9 cellular contexts compared by ENCODE assay signal in the genomic region with DNA sequence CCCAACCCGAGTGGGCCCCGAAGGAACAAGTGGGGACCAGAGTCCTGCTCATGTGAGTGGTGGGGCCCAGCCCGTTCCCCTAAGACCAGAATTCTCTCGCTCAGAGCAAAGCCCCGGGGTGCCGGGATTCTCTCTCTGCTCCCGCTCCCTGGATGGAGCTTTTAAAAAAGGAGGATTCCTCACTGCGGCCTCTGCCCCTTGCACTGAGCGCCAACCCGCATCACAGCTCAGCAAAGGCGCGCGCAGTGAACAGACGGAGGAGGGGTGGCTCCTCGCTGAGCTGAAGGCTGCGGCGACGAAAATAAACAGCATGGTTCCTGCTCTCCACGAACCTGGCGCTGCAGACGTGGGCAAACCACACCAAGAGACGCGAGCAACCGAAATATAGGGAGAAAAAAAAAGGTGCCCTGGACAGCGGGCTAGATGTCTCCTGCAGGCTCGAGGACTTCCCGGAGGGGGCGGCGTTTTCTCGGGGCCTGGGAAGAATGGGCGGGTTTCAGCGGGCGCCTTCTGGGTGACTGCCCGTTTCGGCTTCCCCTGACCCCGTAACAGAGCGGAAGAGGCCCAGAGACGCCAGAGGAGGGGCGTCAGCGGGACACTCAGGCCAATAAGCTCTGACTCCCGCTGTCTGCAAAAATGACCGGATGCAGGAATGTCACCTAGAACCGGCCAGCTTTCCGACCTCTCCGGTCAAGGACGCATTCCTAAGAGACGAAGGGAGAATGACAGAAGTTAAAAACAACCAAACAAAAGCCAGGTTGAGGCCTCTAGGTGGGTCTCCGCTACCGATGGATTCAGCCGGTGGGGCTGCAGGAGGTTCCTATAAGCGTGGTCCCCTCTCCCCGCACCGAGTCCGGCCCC. TPM values are rescaled to one million over a fixed set of nuclear protein-coding genes. Genes with fewer than 3 reads are reported as not detected.
A peak's percentile ranks its signal among the peaks of the same experiment; 100 is the strongest.
DNase-seq lines count a peak whose midpoint lies in the region; FAIRE-seq and TF ChIP-seq lines count a peak whose summit lies in the region.
"Had no signal": no experiment of that assay in that cellular context is flagged by ENCODE, and none has a peak within 500 bp of the region (broad histone marks: within the 10 kb centered on the region; RNA-seq: fewer than 3 reads in every experiment).

No MANE protein-coding gene starts in this region.

- intact Hi-C loops in dendritic cell treated with granulocyte-macrophage colony-stimulating factor and Interleukin-4, amounts not matched to agents 40 ng/mL and 50 ng/mL, for 4 days (cut with micrococcal nuclease), result loop anchor here (2.0 kb wide), 1 partner anchor 52 kb away; no protein-coding TSS in a partner anchor
- intact Hi-C loops in spleen (cut with DNase I; ENCODE audit: low total_unique reads), result no loop called here

- peaks cover 80% of the 10 kb centered on the region for H3K4me1 Mint-ChIP-seq in dendritic cell treated with granulocyte-macrophage colony-stimulating factor and Interleukin-4, amounts not matched to agents 40 ng/mL and 50 ng/mL, for 4 days (ENCODE audit: low read depth)

- no peak for TF ChIP-seq POLR2A in spleen (IDR thresholded peaks at IDR 0.05)

- peak overlapping the region; percentile 85 for H3K4me3 Mint-ChIP-seq in dendritic cell treated with granulocyte-macrophage colony-stimulating factor and Interleukin-4, amounts not matched to agents 40 ng/mL and 50 ng/mL, for 4 days

- FAIRE-seq in D721Med (lab: Jason Lieb, UNC), result no peak
- FAIRE-seq: A204.1 had no signal

- TF ChIP-seq CTCF in spleen (IDR thresholded peaks at IDR 0.05 in 8 of 11, conservative IDR thresholded peaks at IDR 0.05 in 3 of 11) (peak in 6 of 11 experiments; percentile 9 to 40 (median 18)), D721Med (IDR thresholded peaks at IDR 0.05; ENCODE audit: insufficient read depth, missing control alignments) (no peak)

- H3K27ac Mint-ChIP-seq in dendritic cell treated with granulocyte-macrophage colony-stimulating factor and Interleukin-4, amounts not matched to agents 40 ng/mL and 50 ng/mL, for 4 days, result peak overlapping the region; percentile 91

- peaks cover 0 to 7% (median 0%) of the 10 kb centered on the region in 7 donors for H3K27me3 ChIP-seq in spleen (replicated peaks in 1 of 7)

- peaks cover 29 to 84% (median 64%) of the 10 kb centered on the region in 6 donors for H3K4me1 ChIP-seq in spleen

- peak overlapping the region; percentile 0 to 86 (median 42) for H3K4me3 ChIP-seq in spleen

- 16 to 31% (median 24%) methylated on average over 49 to 54 of the region's 54 CpGs for WGBS in spleen, 5 donors

- peaks cover 65% of the 10 kb centered on the region for H3K36me3 Mint-ChIP-seq in dendritic cell treated with granulocyte-macrophage colony-stimulating factor and Interleukin-4, amounts not matched to agents 40 ng/mL and 50 ng/mL, for 4 days (ENCODE audit: low read depth)

- H3K36me3 ChIP-seq in spleen, result peaks cover 0 to 19% (median 3%) of the 10 kb centered on the region in 6 donors

- DNase-seq in DMS79 treated with DMSO at 0.1 percent for 48 hours (lab: John Stamatoyannopoulos, UW) (peak; percentile 24), DMS79 (lab: John Stamatoyannopoulos, UW) (no peak), T-helper 9 cell (peak; percentile 16), kidney tubule cell (ENCODE audit: low spot score) (peak; percentile 89), spleen (peak; percentile 91), NCI-H82 treated with DMSO at 0.1 percent for 48 hours (lab: John Stamatoyannopoulos, UW; ENCODE audit: unreplicated experiment) (no peak), D721Med (ENCODE audit: insufficient read length, low spot score) (no peak)

- no peaks in the 10 kb centered on the region for H3K9me3 ChIP-seq in spleen

- H3K9me3 Mint-ChIP-seq in dendritic cell treated with granulocyte-macrophage colony-stimulating factor and Interleukin-4, amounts not matched to agents 40 ng/mL and 50 ng/mL, for 4 days, result no peaks in the 10 kb centered on the region

- peaks cover 14% of the 10 kb centered on the region for H3K27me3 Mint-ChIP-seq in dendritic cell treated with granulocyte-macrophage colony-stimulating factor and Interleukin-4, amounts not matched to agents 40 ng/mL and 50 ng/mL, for 4 days

- H3K27ac ChIP-seq in spleen, result peak overlapping the region; percentile 66 to 98 (median 91)

RNA-seq across cellular contexts. Expression of a gene that starts 0.8 kb away (rescaled TPM):
- 10 to 100 TPM; 18.3 to 46.1 (median 33.5) TPM for total RNA-seq in spleen
- 10 to 100 TPM in 1 of 3 donors, 1 to 10 TPM in 2; 5.4 to 13.3 (median 8.0) TPM for polyA plus RNA-seq in spleen

RNA-seq across cellular contexts. Expression of a gene that starts 37.7 kb away (rescaled TPM):
- 1 to 10 TPM in 6 of 7 donors, under 1 TPM in 1; 0.97 to 2.9 (median 1.7) TPM for total RNA-seq in spleen
- polyA plus RNA-seq in spleen, result under 1 TPM; 0.38 to 0.56 (median 0.43) TPM

Comparison
In these comparisons a context has a peak if more than half of its experiments do, and no peak if none do; other contexts are left out.
1. DNase-seq: peak in DMS79 treated with DMSO at 0.1 percent for 48 hours (single experiment), T-helper 9 cell (single experiment), kidney tubule cell (single experiment) and spleen (single experiment); none in DMS79 (single experiment), NCI-H82 treated with DMSO at 0.1 percent for 48 hours (single experiment) and D721Med (single experiment).